In the genomic region with DNA sequence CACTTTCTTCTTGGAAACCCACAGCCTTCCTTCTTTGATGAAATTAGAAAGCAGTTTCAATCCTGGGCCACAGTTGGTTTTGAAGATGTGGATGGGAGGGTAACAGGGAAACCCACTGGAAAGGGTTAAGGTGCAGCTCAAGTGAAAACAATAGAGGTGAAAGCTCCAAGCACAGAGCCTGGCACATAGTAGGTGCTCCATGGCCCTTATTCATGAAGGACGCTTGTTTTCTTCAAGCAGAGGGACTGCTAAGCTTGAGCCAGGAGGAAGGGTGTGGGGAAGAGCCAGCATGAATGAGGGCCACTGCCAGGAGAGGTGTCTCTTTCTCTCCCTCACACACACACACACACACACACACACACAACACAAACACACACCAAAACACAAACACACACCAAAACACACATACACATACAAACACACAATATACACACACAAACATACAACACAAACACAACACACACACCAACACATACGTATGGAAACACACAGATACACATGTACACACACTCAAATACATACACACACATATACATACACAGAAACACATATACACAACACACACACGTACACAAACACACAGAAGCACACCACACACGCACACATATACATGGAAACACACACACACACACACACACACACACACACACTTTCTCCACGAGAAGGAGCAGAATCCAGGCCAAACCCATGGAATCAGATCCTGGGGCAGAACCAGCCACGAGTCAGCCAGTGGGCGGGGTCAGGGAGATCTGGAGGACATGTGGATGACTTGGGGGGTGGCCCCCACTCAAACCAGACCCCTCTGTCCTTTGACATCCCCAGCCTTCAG, we compare ENCODE assay signal across 25 cellular contexts. TPM values are rescaled to one million over a fixed set of nuclear protein-coding genes. Genes with fewer than 3 reads are reported as not detected.
DNase-seq lines count a peak whose midpoint lies in the region; ATAC-seq and TF ChIP-seq lines count a peak whose summit lies in the region.
"Had no signal": no experiment of that assay in that cellular context is flagged by ENCODE, and none has a peak within 500 bp of the region (broad histone marks: within the 10 kb centered on the region; RNA-seq: fewer than 3 reads in every experiment).

No MANE protein-coding gene starts in this region.

- intact Hi-C loops in PC-3 (cut with micrococcal nuclease) = no loop called here
- intact Hi-C loops in esophagus squamous epithelium (cut with DNase I) = no loop called here
- intact Hi-C loops in left colon (cut with DNase I, micrococcal nuclease) = no loop called here

- H2BK15ac ChIP-seq in neuronal stem cell (ENCODE audit: low read length) = no peak overlapping the region

- no peaks in the 10 kb centered on the region for H4K20me1 ChIP-seq in PC-3 (ENCODE audit: low read length)
- H4K20me1 ChIP-seq: BLaER1 had no signal

- WGBS in esophagus squamous epithelium, 2 donors = 59 to 64% methylated on average over 4 to 6 of the region's 7 CpGs
- WGBS in neuronal stem cell (ENCODE audit: extremely low coverage in 2 of 2, insufficient read length in 2 of 2, insufficient replicate concordance in 1 of 2), 2 donors = 100% methylated on average over 1 of the region's 7 CpGs; no CpG with 5 or more reads in 1 of the 2 donors

- H3K79me1 ChIP-seq in neuronal stem cell (ENCODE audit: low read depth, low read length) = no peaks in the 10 kb centered on the region

- H3K9me2 ChIP-seq in PC-3 (replicated peaks; ENCODE audit: low read length) = no peaks in the 10 kb centered on the region

- no peak overlapping the region for H3K4me3 ChIP-seq in HEK293 (ENCODE audit: low read depth, low read length)
- no peak overlapping the region for H3K4me3 ChIP-seq in PC-3 (ENCODE audit: low read length)
- H3K4me3 ChIP-seq in esophagus squamous epithelium = no peak overlapping the region
- no peak overlapping the region for H3K4me3 ChIP-seq in neuronal stem cell (ENCODE audit: low read length in 2 of 2)
- H3K4me3 ChIP-seq: BLaER1, GM23338 had no signal

- no peaks in the 10 kb centered on the region for H3K27me3 ChIP-seq in PC-3 (ENCODE audit: low read length)
- H3K27me3 ChIP-seq in esophagus squamous epithelium = peaks cover 0 to 28% (median 0%) of the 10 kb centered on the region in 4 donors
- peaks cover 0 to 16% (median 0%) of the 10 kb centered on the region in 3 experiments for H3K27me3 ChIP-seq in neuronal stem cell (ENCODE audit: control insufficient read depth in 3 of 3, insufficient read depth in 3 of 3, low read depth in 1 of 3, low read length in 3 of 3)
- H3K27me3 ChIP-seq: BLaER1 had no signal

- no TSS peak for BruUV-seq in PC-3 (replicated peaks; lab: Mats Ljungman, UMichigan)

- CTCF ChIA-PET in HEK293 (lab: Yijun Ruan, JAX) = interaction anchor here (0.6 to 2.8 kb wide), 3 partner anchors 8 to 144 kb away, joined by 3 to 14 read pairs (median 9); no protein-coding TSS in a partner anchor
- CTCF ChIA-PET in PC-3 (lab: Charles Lee) = no interaction called here

- peak overlapping the region; percentile 16; the same call in 1 of the 2 replicates for H2AFZ ChIP-seq in PC-3 (ENCODE audit: low read length)
- H2AFZ ChIP-seq in neuronal stem cell (ENCODE audit: low read length) = no peak overlapping the region
- H2AFZ ChIP-seq: GM23338 had no signal

- H3K4ac ChIP-seq in neuronal stem cell (ENCODE audit: low read length) = no peak overlapping the region

- no peak overlapping the region for H2BK5ac ChIP-seq in neuronal stem cell (ENCODE audit: low read length)

- TF ChIP-seq POLR2A in esophagus squamous epithelium (IDR thresholded peaks at IDR 0.05) = no peak

- no peak overlapping the region for H2BK12ac ChIP-seq in neuronal stem cell (ENCODE audit: low read length)

- no peak overlapping the region for H3K9ac ChIP-seq in PC-3 (ENCODE audit: low read length)
- peak overlapping the region; percentile 45 for H3K9ac ChIP-seq in neuronal stem cell (ENCODE audit: low read depth, low read length, poor library complexity)
- H3K9ac ChIP-seq: BLaER1 had no signal

- peak; percentile 27 for ATAC-seq in PC-3
- ATAC-seq in left colon = no peak
- ATAC-seq in GM19455 (IDR thresholded peaks at IDR 0.05; ENCODE audit: unreplicated experiment) = no peak

- DNase-seq in PC-3 (peak; percentile 41), esophagus squamous epithelium (lab: John Stamatoyannopoulos, UW) (no peak), neuronal stem cell (ENCODE audit: low spot score) (no peak), occipital lobe (lab: John Stamatoyannopoulos, UW) (no peak), germinal center (ENCODE audit: low spot score) (no peak), left colon (no peak)
- DNase-seq: CD4-positive, alpha-beta T cell; H9; KG1; MM.1S; NCI-H2029; NCI-H446 treated with DMSO at 0.1 percent for 48 hours; NCI-H526; NCI-H82; NK-92 treated with Interleukin-12 subunit alpha and Interleukin-12 subunit beta, amount 100 ng/mL, for 24 hours; RPMI8226; SHP77 had no signal

- POLR2A ChIA-PET in HEK293 (lab: Yijun Ruan, JAX) = interaction anchor here (0.6 kb wide), 1 partner anchor 37 kb away, joined by 4 read pairs; no protein-coding TSS in a partner anchor
- POLR2A ChIA-PET in PC-3 (lab: Charles Lee; ENCODE audit: unreplicated experiment) = interaction anchor here (0.7 kb wide), 1 partner anchor 14 kb away, joined by 3 read pairs; no protein-coding TSS in a partner anchor

- H3K23ac ChIP-seq in neuronal stem cell (ENCODE audit: low read depth, low read length, poor library complexity) = no peak overlapping the region

- H3K79me2 ChIP-seq in PC-3 (ENCODE audit: low read length) = no peaks in the 10 kb centered on the region

- no peaks in the 10 kb centered on the region for H3F3A ChIP-seq in PC-3 (ENCODE audit: low read length, unreplicated experiment)

- TF ChIP-seq CTCF in HEK293 (tag by site-specific recombination; IDR thresholded peaks at IDR 0.05) = no peak; the same call in 1 of the 2 replicates
- TF ChIP-seq CTCF in PC-3 (conservative IDR thresholded peaks at IDR 0.05; ENCODE audit: low read depth, low read length) = no peak
- TF ChIP-seq CTCF in esophagus squamous epithelium (IDR thresholded peaks at IDR 0.05) = no peak

- H3K36me3 ChIP-seq in HEK293 (ENCODE audit: control insufficient read depth in 2 of 2, insufficient read depth in 1 of 2, low read length in 2 of 2) = no peaks in the 10 kb centered on the region
- no peaks in the 10 kb centered on the region for H3K36me3 ChIP-seq in PC-3 (ENCODE audit: low read depth, low read length)
- no peaks in the 10 kb centered on the region for H3K36me3 ChIP-seq in esophagus squamous epithelium
- no peaks in the 10 kb centered on the region for H3K36me3 ChIP-seq in neuronal stem cell (replicated peaks in 1 of 2; ENCODE audit: control insufficient read depth in 2 of 2, insufficient read depth in 2 of 2, low read length in 2 of 2)
- H3K36me3 ChIP-seq: BLaER1 had no signal

- H3K4me1 ChIP-seq in HEK293 (ENCODE audit: control insufficient read depth, insufficient read depth, low read length) = no peaks in the 10 kb centered on the region
- peaks cover 16% of the 10 kb centered on the region for H3K4me1 ChIP-seq in PC-3 (ENCODE audit: insufficient read depth, low read length)
- peaks cover 3 to 29% (median 3%) of the 10 kb centered on the region in 3 donors for H3K4me1 ChIP-seq in esophagus squamous epithelium
- H3K4me1 ChIP-seq in neuronal stem cell (ENCODE audit: control insufficient read depth in 2 of 2, insufficient read depth in 1 of 2, low read depth in 1 of 2, low read length in 2 of 2) = no peaks in the 10 kb centered on the region

- no peak overlapping the region for H4K8ac ChIP-seq in neuronal stem cell (ENCODE audit: low read depth, low read length)

- H3K27ac ChIP-seq in HEK293 (ENCODE audit: extremely low read depth, low read depth, low read length) (no peak overlapping the region), PC-3 (ENCODE audit: low read length) (peak overlapping the region; percentile 40), esophagus squamous epithelium (peak overlapping the region; percentile 50 to 78 (median 70)), neuronal stem cell (replicated peaks; ENCODE audit: low read length) (no peak overlapping the region)
- H3K27ac ChIP-seq: BLaER1, HL-60 had no signal

- H3K14ac ChIP-seq in neuronal stem cell (ENCODE audit: low read length) = no peak overlapping the region

- no peak overlapping the region for H2BK120ac ChIP-seq in neuronal stem cell (ENCODE audit: low read depth, low read length)

- H3K18ac ChIP-seq in neuronal stem cell (ENCODE audit: low read length) = no peak overlapping the region

- H4K91ac ChIP-seq in neuronal stem cell (ENCODE audit: low read depth, low read length, poor library complexity) = no peak overlapping the region

- H3K4me2 ChIP-seq in PC-3 (ENCODE audit: low read length) (peak overlapping the region; percentile 50), neuronal stem cell (ENCODE audit: insufficient read depth, low read length, poor library complexity, severe bottlenecking) (no peak overlapping the region)
- H3K4me2 ChIP-seq: BLaER1, GM23338 had no signal

- no peak overlapping the region for H2AK5ac ChIP-seq in neuronal stem cell (ENCODE audit: low read depth, low read length)

- H3K9me3 ChIP-seq in HEK293 (ENCODE audit: control insufficient read depth, insufficient read depth, low read depth, low read length) (no peaks in the 10 kb centered on the region), PC-3 (ENCODE audit: low read length) (no peaks in the 10 kb centered on the region), esophagus squamous epithelium (no peaks in the 10 kb centered on the region), neuronal stem cell (replicated peaks in 1 of 2; ENCODE audit: control insufficient read depth in 2 of 2, insufficient read depth in 1 of 2, low read depth in 1 of 2, low read length in 2 of 2) (no peaks in the 10 kb centered on the region)
- H3K9me3 ChIP-seq: BLaER1 had no signal

TF ChIP-seq in HEK293, 187 proteins besides CTCF, POLR2A, EP300 and RAD21 (continues in another document):
- no peak for TF ChIP-seq ZNF792 (tag by site-specific recombination; IDR thresholded peaks at IDR 0.05)

RNA-seq across cellular contexts. Expression of a gene that starts 23.7 kb away (rescaled TPM):
- total RNA-seq in PC-3 (2014; rRNA removed) (not detected in 2 replicates), esophagus squamous epithelium (not detected), occipital lobe (not detected), left colon (not detected)
- polyA plus RNA-seq in neuronal stem cell (2013, experiment 1 of 2) = not detected
- polyA plus RNA-seq in neuronal stem cell (2013, experiment 2 of 2) = 0.04 TPM
- total RNA-seq: CD4-positive, alpha-beta T cell; HT-29; SK-MEL-5 had no signal
- polyA plus RNA-seq: AG04450 had no signal

RNA-seq across cellular contexts. Expression of a gene that starts 25.2 kb away (rescaled TPM):
- 0.33 TPM in 1 of 2 replicates, not detected in the other for total RNA-seq in PC-3 (2014; rRNA removed)
- total RNA-seq in esophagus squamous epithelium = under 1 TPM in 2 of 4 donors, not detected in 2; 0.09 to 0.68 TPM
- 0.11 TPM for polyA plus RNA-seq in neuronal stem cell (2013, experiment 1 of 2)
- polyA plus RNA-seq in neuronal stem cell (2013, experiment 2 of 2) = 0.18 TPM
- not detected for total RNA-seq in occipital lobe
- total RNA-seq in left colon = not detected
- total RNA-seq: CD4-positive, alpha-beta T cell had no signal
- polyA plus RNA-seq: AG04450 had no signal

RNA-seq across cellular contexts. Expression of a gene that starts 28.6 kb away (rescaled TPM):
- total RNA-seq in PC-3 (2014; rRNA removed) (186 and 207 TPM in 2 replicates), esophagus squamous epithelium (1,000 to 10,000 TPM in 2 of 4 donors, 100 to 1,000 TPM in 2; 250 to 1,637 (median 1,024) TPM), occipital lobe (not detected), left colon (100 to 1,000 TPM in 1 of 2 donors, 10 to 100 TPM in 1; 47.4 to 204 TPM)
- polyA plus RNA-seq in neuronal stem cell (2013, experiment 1 of 2) = not detected
- not detected for polyA plus RNA-seq in neuronal stem cell (2013, experiment 2 of 2)
- total RNA-seq: CD4-positive, alpha-beta T cell; GM23338; H9; SK-MEL-5 had no signal
- polyA plus RNA-seq: AG04450, GM23338 had no signal

Comparison
In these comparisons a context has a peak if more than half of its experiments do, and no peak if none do; other contexts are left out.
1. H3K27ac ChIP-seq: peak in PC-3 (single experiment) and esophagus squamous epithelium (4 of 4); none in HEK293 (single experiment) and neuronal stem cell (single experiment).
2. RNA of a gene that starts 28.6 kb away (total RNA-seq): 250 to 1,637 TPM in esophagus squamous epithelium, 186 to 207 TPM in PC-3 and 47.4 to 204 TPM in left colon; not detected in occipital lobe (single experiment); every median in the first group is over 10 times any median in the second.